Comparison of ENCODE assay signal across 18 cellular contexts in the genomic region with DNA sequence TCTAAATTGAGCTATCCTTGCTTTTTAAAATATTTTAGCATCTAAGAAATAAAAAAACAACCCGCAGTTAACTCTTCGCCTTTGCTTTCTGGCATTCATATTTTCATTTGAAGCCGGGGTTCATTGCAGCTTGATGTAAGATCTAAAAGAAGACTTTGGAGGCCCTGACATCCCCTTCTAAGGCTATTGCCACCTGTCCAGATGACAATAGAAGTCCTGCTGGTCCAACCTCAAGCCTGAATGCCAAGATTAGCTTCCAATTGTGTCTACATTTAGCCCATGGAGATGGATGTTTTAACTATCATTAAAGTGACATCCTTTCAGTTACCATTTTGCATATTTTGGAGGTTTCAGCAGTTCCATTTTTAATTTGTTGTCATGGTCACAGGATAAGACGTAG. TPM values are rescaled to one million over a fixed set of nuclear protein-coding genes. Genes with fewer than 3 reads are reported as not detected.
DNase-seq lines count a peak whose midpoint lies in the region; ATAC-seq and TF ChIP-seq lines count a peak whose summit lies in the region.
"Had no signal": no experiment of that assay in that cellular context is flagged by ENCODE, and none has a peak within 500 bp of the region (broad histone marks: within the 10 kb centered on the region; RNA-seq: fewer than 3 reads in every experiment).

No MANE protein-coding gene starts in this region.

- DNase-seq in right atrium auricular region (ENCODE audit: low spot score) (no peak), Right ventricle myocardium inferior (ENCODE audit: missing footprints) (no peak), dorsolateral prefrontal cortex (no peak), neural progenitor cell (ENCODE audit: low spot score) (no peak), testis (no peak), MM.1S (no peak), left lobe of liver (ENCODE audit: low spot score) (no peak)
- DNase-seq: BE2C; CD4-positive, alpha-beta memory T cell; COR-L47; DND-41; GF-D8; HCEC 1CT; HFFc6 had no signal

- H3K4me3 ChIP-seq in right atrium auricular region: no peak overlapping the region
- H3K4me3 ChIP-seq in dorsolateral prefrontal cortex: no peak overlapping the region
- no peak overlapping the region for H3K4me3 ChIP-seq in neural progenitor cell
- H3K4me3 ChIP-seq in testis: no peak overlapping the region
- H3K4me3 ChIP-seq in MM.1S (ENCODE audit: low read length): no peak overlapping the region
- H3K4me3 ChIP-seq: A549 had no signal

- H3K9me2 ChIP-seq in MM.1S (replicated peaks; ENCODE audit: insufficient read depth, low read length): no peaks in the 10 kb centered on the region

- H3K27me3 ChIP-seq in right atrium auricular region: no peaks in the 10 kb centered on the region
- no peaks in the 10 kb centered on the region for H3K27me3 ChIP-seq in dorsolateral prefrontal cortex
- H3K27me3 ChIP-seq in neural progenitor cell: no peaks in the 10 kb centered on the region
- no peaks in the 10 kb centered on the region for H3K27me3 ChIP-seq in testis
- H3K27me3 ChIP-seq in MM.1S (replicated peaks; ENCODE audit: insufficient read depth, low read length): no peaks in the 10 kb centered on the region
- H3K27me3 ChIP-seq: BE2C had no signal

- H3K4me1 ChIP-seq in right atrium auricular region: peaks cover 0 to 49% of the 10 kb centered on the region in 2 donors
- H3K4me1 ChIP-seq in neural progenitor cell: peaks cover 5% of the 10 kb centered on the region
- peaks cover 48% of the 10 kb centered on the region for H3K4me1 ChIP-seq in testis
- no peaks in the 10 kb centered on the region for H3K4me1 ChIP-seq in MM.1S (ENCODE audit: low read length)

- H3F3A ChIP-seq in neural progenitor cell (ENCODE audit: low read depth) (peaks cover 15% of the 10 kb centered on the region), MM.1S (ENCODE audit: insufficient read depth, low read length) (no peaks in the 10 kb centered on the region)

- TF ChIP-seq POLR2A in testis (IDR thresholded peaks at IDR 0.05): no peak

- no peak overlapping the region for H2AFZ ChIP-seq in neural progenitor cell (replicated peaks)
- H2AFZ ChIP-seq in MM.1S (ENCODE audit: low read length): no peak overlapping the region

- no peaks in the 10 kb centered on the region for H3K36me3 ChIP-seq in right atrium auricular region
- H3K36me3 ChIP-seq in neural progenitor cell: no peaks in the 10 kb centered on the region
- H3K36me3 ChIP-seq in testis (ENCODE audit: low read depth, missing control alignments): no peaks in the 10 kb centered on the region
- no peaks in the 10 kb centered on the region for H3K36me3 ChIP-seq in MM.1S (replicated peaks; ENCODE audit: insufficient read depth, low read length)
- H3K36me3 ChIP-seq: BE2C had no signal

- H3K4me3 Mint-ChIP-seq in neural progenitor cell: no peak overlapping the region
- H3K4me3 Mint-ChIP-seq: CD4-positive, alpha-beta memory T cell; HFFc6 had no signal

- no peaks in the 10 kb centered on the region for H3K27me3 Mint-ChIP-seq in neural progenitor cell (ENCODE audit: insufficient read depth, low read depth)

- H4K20me1 ChIP-seq in neural progenitor cell (ENCODE audit: low read depth): no peaks in the 10 kb centered on the region
- no peaks in the 10 kb centered on the region for H4K20me1 ChIP-seq in MM.1S (ENCODE audit: insufficient read depth, low read length)

- H3K27ac ChIP-seq in right atrium auricular region: peak overlapping the region; percentile 67 to 82
- H3K27ac ChIP-seq in dorsolateral prefrontal cortex: peak overlapping the region in 41 of 59 donors; percentile 0 to 85 (median 53)
- H3K27ac ChIP-seq in neural progenitor cell: no peak overlapping the region
- peak overlapping the region; percentile 11 to 72 for H3K27ac ChIP-seq in testis
- H3K27ac ChIP-seq in MM.1S (ENCODE audit: low read length): no peak overlapping the region
- H3K27ac ChIP-seq: C4-2B had no signal

- H3K9me3 Mint-ChIP-seq in neural progenitor cell: no peaks in the 10 kb centered on the region
- H3K9me3 Mint-ChIP-seq: HFFc6 had no signal

- H3K9me3 ChIP-seq in right atrium auricular region (no peaks in the 10 kb centered on the region), neural progenitor cell (ENCODE audit: low read depth) (no peaks in the 10 kb centered on the region), testis (no peaks in the 10 kb centered on the region), MM.1S (replicated peaks; ENCODE audit: insufficient read depth, low read length) (no peaks in the 10 kb centered on the region)
- H3K9me3 ChIP-seq: A549, BE2C had no signal

- TF ChIP-seq CTCF in right atrium auricular region (IDR thresholded peaks at IDR 0.05) (no peak), dorsolateral prefrontal cortex (IDR thresholded peaks at IDR 0.05 in 54 of 56, conservative IDR thresholded peaks at IDR 0.05 in 2 of 56; ENCODE audit: low read depth in 1 of 56, partially characterized antibody in 56 of 56) (no peak), neural progenitor cell (IDR thresholded peaks at IDR 0.05) (no peak), testis (IDR thresholded peaks at IDR 0.05) (no peak), MM.1S (IDR thresholded peaks at IDR 0.05; ENCODE audit: low read length) (no peak)

- H3K4me2 ChIP-seq in neural progenitor cell (no peak overlapping the region), MM.1S (ENCODE audit: low read depth, low read length) (no peak overlapping the region)
- H3K4me2 ChIP-seq: A549 had no signal

- peak overlapping the region; percentile 32 for H3K27ac Mint-ChIP-seq in neural progenitor cell
- H3K27ac Mint-ChIP-seq: CD4-positive, alpha-beta memory T cell; HFFc6 had no signal

- ATAC-seq in Right ventricle myocardium inferior (no peak), HG03439 (IDR thresholded peaks at IDR 0.05; ENCODE audit: unreplicated experiment) (no peak), left lobe of liver (no peak)
- ATAC-seq: A549, HepG2 had no signal

- H3K4me1 Mint-ChIP-seq in neural progenitor cell: peaks cover 4% of the 10 kb centered on the region

- intact Hi-C loops in Right ventricle myocardium inferior (cut with DNase I): no loop called here
- intact Hi-C loops in dorsolateral prefrontal cortex (cut with DNase I): loop anchor here in 1 of 2 donors (5.0 kb wide), 1 partner anchor 102 kb away; no protein-coding TSS in a partner anchor
- intact Hi-C loops in testis (cut with DNase I; ENCODE audit: low total_unique reads): loop anchor here (10.0 kb wide), 1 partner anchor 125 kb away; no protein-coding TSS in a partner anchor

- H3K79me2 ChIP-seq in neural progenitor cell (ENCODE audit: low read depth) (no peaks in the 10 kb centered on the region), MM.1S (ENCODE audit: low read length) (no peaks in the 10 kb centered on the region)

- H3K36me3 Mint-ChIP-seq in neural progenitor cell: peaks cover 8% of the 10 kb centered on the region
- H3K36me3 Mint-ChIP-seq: CD4-positive, alpha-beta memory T cell had no signal

- no peak overlapping the region for H3K9ac ChIP-seq in neural progenitor cell
- H3K9ac ChIP-seq in MM.1S (ENCODE audit: low read length): no peak overlapping the region

- WGBS in testis, 2 donors: 74 to 78% methylated on average over 4 of the region's 4 CpGs

RNA-seq across cellular contexts. Expression of a gene that starts 51.6 kb away (rescaled TPM):
- total RNA-seq in right atrium auricular region (1,000 to 10,000 TPM; 1,597 to 3,086 TPM), Right ventricle myocardium inferior (3,009 TPM), dorsolateral prefrontal cortex (100 to 1,000 TPM; 198 to 558 (median 389) TPM), neural progenitor cell (ENCODE audit: low replicate concordance) (99.5 and 111 TPM in 2 replicates), testis (100 to 1,000 TPM; 205 to 226 TPM), left lobe of liver (118 TPM)
- 291 TPM for polyA plus RNA-seq in testis (ENCODE audit: insufficient read depth, low read depth, low replicate concordance)

Comparison
In these comparisons a context has a peak if more than half of its experiments do, and no peak if none do; other contexts are left out.
1. H3K27ac ChIP-seq: peak in right atrium auricular region (2 of 2), dorsolateral prefrontal cortex (41 of 59) and testis (2 of 2); none in neural progenitor cell (single experiment) and MM.1S (single experiment).